Comparison of ENCODE assay signal across 1 cellular context in the genomic region with DNA sequence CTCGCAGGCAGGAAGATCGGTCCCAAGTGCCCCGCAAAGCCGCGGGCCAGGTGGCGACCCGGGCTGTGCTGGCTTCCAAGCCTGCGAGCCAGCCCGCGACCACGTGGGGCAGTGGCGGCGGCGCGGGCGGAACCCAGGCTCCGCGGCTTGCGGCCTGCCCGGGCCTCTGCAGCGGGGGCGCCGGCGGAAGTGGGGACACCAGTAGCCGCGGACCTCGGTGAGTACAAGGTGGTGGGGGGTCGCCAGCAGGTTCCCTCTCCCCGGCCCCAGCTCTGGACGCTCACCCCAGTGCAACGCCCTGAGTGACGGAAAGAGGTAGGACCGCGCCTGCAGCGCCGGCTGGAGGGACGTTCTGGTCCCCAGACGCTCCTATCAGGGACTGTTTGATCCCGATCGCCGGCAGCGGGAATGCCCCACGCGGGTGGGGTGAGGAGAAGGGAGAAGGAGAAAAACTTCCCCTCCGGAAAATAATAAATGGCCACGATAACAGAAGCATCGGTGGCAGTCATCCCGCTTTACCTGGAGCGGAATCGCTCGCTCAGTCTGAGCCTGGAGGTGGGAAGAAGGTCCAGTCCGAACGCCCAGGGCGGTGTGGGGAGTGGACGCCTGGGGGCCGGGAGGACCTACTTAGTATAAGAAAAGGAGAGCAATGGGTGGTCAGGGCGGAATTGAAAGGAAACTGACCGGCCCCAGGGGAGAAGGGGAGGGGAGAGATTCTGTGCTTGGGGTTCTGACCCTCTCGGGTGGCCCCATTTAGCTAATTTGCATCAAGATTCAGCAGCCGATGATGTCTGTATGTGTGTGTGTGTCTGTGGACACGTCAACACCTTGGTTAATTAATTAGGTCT.
TF ChIP-seq lines count a peak whose summit lies in the region.

A gene with protein sequence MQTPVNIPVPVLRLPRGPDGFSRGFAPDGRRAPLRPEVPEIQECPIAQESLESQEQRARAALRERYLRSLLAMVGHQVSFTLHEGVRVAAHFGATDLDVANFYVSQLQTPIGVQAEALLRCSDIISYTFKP (plus strand): TSS at position 198 of the 848 bp plus-strand sequence. CDS start 10,855 bp downstream, outside the sequence.

TF ChIP-seq in HepG2, 621 proteins besides CTCF, POLR2A, EP300 and RAD21 (continued from another document and continues in another):
- TF ChIP-seq, protein P1, sequence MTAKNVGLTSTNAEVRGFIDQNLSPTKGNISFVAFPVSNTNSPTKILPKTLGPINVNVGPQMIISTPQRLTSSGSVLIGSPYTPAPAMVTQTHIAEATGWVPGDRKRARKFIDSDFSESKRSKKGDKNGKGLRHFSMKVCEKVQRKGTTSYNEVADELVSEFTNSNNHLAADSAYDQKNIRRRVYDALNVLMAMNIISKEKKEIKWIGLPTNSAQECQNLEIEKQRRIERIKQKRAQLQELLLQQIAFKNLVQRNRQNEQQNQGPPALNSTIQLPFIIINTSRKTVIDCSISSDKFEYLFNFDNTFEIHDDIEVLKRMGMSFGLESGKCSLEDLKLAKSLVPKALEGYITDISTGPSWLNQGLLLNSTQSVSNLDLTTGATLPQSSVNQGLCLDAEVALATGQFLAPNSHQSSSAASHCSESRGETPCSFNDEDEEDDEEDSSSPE (CRISPR knock-in tag; IDR thresholded peaks at IDR 0.05): peak; percentile 84
- TF ChIP-seq SMAD9 (CRISPR knock-in tag; IDR thresholded peaks at IDR 0.05) (no peak), SETDB1 (CRISPR knock-in tag; IDR thresholded peaks at IDR 0.05; ENCODE audit: borderline replicate concordance) (no peak), ATAD3A (CRISPR knock-in tag; IDR thresholded peaks at IDR 0.05) (no peak), ZSCAN29 (CRISPR knock-in tag; conservative IDR thresholded peaks at IDR 0.05) (no peak), TBL1XR1 (IDR thresholded peaks at IDR 0.05; ENCODE audit: borderline replicate concordance, low read length, partially characterized antibody) (no peak), ZNF205 (CRISPR knock-in tag; IDR thresholded peaks at IDR 0.05) (peak; percentile 81; the same call in 1 of the 2 replicates), KLF16 (CRISPR knock-in tag; IDR thresholded peaks at IDR 0.05) (peak in 1 of 2 experiments; percentile 94; a peak in 2 of 4 replicates), RARA (CRISPR knock-in tag; IDR thresholded peaks at IDR 0.05) (peak; percentile 27; the same call in 1 of the 2 replicates), ZNF749 (CRISPR knock-in tag; IDR thresholded peaks at IDR 0.05; ENCODE audit: borderline replicate concordance) (peak; percentile 88; the same call in 1 of the 2 replicates), ASH2L (IDR thresholded peaks at IDR 0.05; ENCODE audit: insufficient read length, low read depth, low read length) (peak; percentile 93), PTBP1 (IDR thresholded peaks at IDR 0.05; ENCODE audit: low read depth, low read length, poor library complexity, severe bottlenecking) (no peak), ZNF781 (CRISPR knock-in tag; IDR thresholded peaks at IDR 0.05; ENCODE audit: borderline replicate concordance, not compliant biosample characterization) (no peak), RXRA (CRISPR knock-in tag; IDR thresholded peaks at IDR 0.05) (peak; percentile 39; the same call in 1 of the 2 replicates), ZNF75D (CRISPR knock-in tag; IDR thresholded peaks at IDR 0.05; ENCODE audit: borderline replicate concordance) (no peak), KDM5B (CRISPR knock-in tag; IDR thresholded peaks at IDR 0.05; ENCODE audit: borderline replicate concordance) (peak; percentile 86; the same call in 1 of the 2 replicates), MATR3 (CRISPR knock-in tag; IDR thresholded peaks at IDR 0.05) (no peak), CHD2 (IDR thresholded peaks at IDR 0.05; ENCODE audit: low read depth, low read length) (no peak), ZNF333 (CRISPR knock-in tag; IDR thresholded peaks at IDR 0.05; ENCODE audit: borderline replicate concordance) (no peak), ZNF7 (CRISPR knock-in tag; IDR thresholded peaks at IDR 0.05) (no peak), ZZZ3 (CRISPR knock-in tag; IDR thresholded peaks at IDR 0.05; ENCODE audit: borderline replicate concordance) (no peak; the same call in 1 of the 2 replicates), ZBTB20 (CRISPR knock-in tag; IDR thresholded peaks at IDR 0.05; ENCODE audit: borderline replicate concordance, low read depth) (no peak; the same call in 1 of the 2 replicates), ATF7-NPFF (CRISPR knock-in tag; IDR thresholded peaks at IDR 0.05; ENCODE audit: low read depth) (peak; percentile 96), ZNF30 (CRISPR knock-in tag; IDR thresholded peaks at IDR 0.05) (no peak), HOXA7 (CRISPR knock-in tag; IDR thresholded peaks at IDR 0.05) (no peak), ZNF138 (CRISPR knock-in tag; IDR thresholded peaks at IDR 0.05; ENCODE audit: low read depth) (0 out of 2 replicates have a peak, but pooled peaks have one; percentile 79), FLYWCH1 (CRISPR knock-in tag; IDR thresholded peaks at IDR 0.05) (no peak), HDAC2 (CRISPR knock-in tag; IDR thresholded peaks at IDR 0.05) (peak; percentile 71), ZNF747 (CRISPR knock-in tag; IDR thresholded peaks at IDR 0.05; ENCODE audit: borderline replicate concordance) (no peak), ZKSCAN1 (IDR thresholded peaks at IDR 0.05; ENCODE audit: low read length) (peak; percentile 62; the same call in 1 of the 2 replicates), NPAS2 (CRISPR knock-in tag; IDR thresholded peaks at IDR 0.05; ENCODE audit: borderline replicate concordance) (no peak), FOXK1 (CRISPR knock-in tag; IDR thresholded peaks at IDR 0.05; ENCODE audit: borderline replicate concordance, low read depth) (peak; percentile 48; the same call in 1 of the 2 replicates), ZNF678 (CRISPR knock-in tag; IDR thresholded peaks at IDR 0.05) (no peak)
- TF ChIP-seq, protein P2, sequence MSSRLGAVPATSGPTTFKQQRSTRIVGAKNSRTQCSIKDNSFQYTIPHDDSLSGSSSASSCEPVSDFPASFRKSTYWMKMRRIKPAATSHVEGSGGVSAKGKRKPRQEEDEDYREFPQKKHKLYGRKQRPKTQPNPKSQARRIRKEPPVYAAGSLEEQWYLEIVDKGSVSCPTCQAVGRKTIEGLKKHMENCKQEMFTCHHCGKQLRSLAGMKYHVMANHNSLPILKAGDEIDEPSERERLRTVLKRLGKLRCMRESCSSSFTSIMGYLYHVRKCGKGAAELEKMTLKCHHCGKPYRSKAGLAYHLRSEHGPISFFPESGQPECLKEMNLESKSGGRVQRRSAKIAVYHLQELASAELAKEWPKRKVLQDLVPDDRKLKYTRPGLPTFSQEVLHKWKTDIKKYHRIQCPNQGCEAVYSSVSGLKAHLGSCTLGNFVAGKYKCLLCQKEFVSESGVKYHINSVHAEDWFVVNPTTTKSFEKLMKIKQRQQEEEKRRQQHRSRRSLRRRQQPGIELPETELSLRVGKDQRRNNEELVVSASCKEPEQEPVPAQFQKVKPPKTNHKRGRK (CRISPR knock-in tag; IDR thresholded peaks at IDR 0.05): no peak
- TF ChIP-seq, protein P3, sequence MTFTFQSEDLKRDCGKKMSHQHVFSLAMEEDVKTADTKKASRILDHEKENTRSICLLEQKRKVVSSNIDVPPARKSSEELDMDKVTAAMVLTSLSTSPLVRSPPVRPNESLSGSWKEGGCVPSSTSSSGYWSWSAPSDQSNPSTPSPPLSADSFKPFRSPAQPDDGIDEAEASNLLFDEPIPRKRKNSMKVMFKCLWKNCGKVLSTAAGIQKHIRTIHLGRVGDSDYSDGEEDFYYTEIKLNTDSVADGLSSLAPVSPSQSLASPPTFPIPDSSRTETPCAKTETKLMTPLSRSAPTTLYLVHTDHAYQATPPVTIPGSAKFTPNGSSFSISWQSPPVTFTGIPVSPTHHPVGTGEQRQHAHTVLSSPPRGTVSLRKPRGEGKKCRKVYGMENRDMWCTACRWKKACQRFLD (CRISPR knock-in tag; IDR thresholded peaks at IDR 0.05; ENCODE audit: borderline replicate concordance): peak; percentile 28; the same call in 1 of the 2 replicates
- TF ChIP-seq, protein P4, sequence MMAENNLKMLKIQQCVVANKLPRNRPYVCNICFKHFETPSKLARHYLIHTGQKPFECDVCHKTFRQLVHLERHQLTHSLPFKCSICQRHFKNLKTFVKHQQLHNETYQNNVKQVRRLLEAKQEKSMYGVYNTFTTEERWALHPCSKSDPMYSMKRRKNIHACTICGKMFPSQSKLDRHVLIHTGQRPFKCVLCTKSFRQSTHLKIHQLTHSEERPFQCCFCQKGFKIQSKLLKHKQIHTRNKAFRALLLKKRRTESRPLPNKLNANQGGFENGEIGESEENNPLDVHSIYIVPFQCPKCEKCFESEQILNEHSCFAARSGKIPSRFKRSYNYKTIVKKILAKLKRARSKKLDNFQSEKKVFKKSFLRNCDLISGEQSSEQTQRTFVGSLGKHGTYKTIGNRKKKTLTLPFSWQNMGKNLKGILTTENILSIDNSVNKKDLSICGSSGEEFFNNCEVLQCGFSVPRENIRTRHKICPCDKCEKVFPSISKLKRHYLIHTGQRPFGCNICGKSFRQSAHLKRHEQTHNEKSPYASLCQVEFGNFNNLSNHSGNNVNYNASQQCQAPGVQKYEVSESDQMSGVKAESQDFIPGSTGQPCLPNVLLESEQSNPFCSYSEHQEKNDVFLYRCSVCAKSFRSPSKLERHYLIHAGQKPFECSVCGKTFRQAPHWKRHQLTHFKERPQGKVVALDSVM (CRISPR knock-in tag; IDR thresholded peaks at IDR 0.05): peak; percentile 73
- TF ChIP-seq, protein P5, sequence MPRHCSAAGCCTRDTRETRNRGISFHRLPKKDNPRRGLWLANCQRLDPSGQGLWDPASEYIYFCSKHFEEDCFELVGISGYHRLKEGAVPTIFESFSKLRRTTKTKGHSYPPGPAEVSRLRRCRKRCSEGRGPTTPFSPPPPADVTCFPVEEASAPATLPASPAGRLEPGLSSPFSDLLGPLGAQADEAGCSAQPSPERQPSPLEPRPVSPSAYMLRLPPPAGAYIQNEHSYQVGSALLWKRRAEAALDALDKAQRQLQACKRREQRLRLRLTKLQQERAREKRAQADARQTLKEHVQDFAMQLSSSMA (CRISPR knock-in tag; IDR thresholded peaks at IDR 0.05): 0 out of 2 replicates have a peak, but pooled peaks have one; percentile 68
- TF ChIP-seq, protein P6, sequence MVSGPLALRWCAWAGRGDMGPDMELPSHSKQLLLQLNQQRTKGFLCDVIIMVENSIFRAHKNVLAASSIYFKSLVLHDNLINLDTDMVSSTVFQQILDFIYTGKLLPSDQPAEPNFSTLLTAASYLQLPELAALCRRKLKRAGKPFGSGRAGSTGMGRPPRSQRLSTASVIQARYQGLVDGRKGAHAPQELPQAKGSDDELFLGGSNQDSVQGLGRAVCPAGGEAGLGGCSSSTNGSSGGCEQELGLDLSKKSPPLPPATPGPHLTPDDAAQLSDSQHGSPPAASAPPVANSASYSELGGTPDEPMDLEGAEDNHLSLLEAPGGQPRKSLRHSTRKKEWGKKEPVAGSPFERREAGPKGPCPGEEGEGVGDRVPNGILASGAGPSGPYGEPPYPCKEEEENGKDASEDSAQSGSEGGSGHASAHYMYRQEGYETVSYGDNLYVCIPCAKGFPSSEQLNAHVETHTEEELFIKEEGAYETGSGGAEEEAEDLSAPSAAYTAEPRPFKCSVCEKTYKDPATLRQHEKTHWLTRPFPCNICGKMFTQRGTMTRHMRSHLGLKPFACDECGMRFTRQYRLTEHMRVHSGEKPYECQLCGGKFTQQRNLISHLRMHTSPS (CRISPR knock-in tag; IDR thresholded peaks at IDR 0.05; ENCODE audit: low read depth): no peak; the same call in 1 of the 2 replicates
- TF ChIP-seq, protein P7, sequence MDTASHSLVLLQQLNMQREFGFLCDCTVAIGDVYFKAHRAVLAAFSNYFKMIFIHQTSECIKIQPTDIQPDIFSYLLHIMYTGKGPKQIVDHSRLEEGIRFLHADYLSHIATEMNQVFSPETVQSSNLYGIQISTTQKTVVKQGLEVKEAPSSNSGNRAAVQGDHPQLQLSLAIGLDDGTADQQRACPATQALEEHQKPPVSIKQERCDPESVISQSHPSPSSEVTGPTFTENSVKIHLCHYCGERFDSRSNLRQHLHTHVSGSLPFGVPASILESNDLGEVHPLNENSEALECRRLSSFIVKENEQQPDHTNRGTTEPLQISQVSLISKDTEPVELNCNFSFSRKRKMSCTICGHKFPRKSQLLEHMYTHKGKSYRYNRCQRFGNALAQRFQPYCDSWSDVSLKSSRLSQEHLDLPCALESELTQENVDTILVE (CRISPR knock-in tag; IDR thresholded peaks at IDR 0.05): peak; percentile 85; the same call in 1 of the 2 replicates
- TF ChIP-seq, protein P8, sequence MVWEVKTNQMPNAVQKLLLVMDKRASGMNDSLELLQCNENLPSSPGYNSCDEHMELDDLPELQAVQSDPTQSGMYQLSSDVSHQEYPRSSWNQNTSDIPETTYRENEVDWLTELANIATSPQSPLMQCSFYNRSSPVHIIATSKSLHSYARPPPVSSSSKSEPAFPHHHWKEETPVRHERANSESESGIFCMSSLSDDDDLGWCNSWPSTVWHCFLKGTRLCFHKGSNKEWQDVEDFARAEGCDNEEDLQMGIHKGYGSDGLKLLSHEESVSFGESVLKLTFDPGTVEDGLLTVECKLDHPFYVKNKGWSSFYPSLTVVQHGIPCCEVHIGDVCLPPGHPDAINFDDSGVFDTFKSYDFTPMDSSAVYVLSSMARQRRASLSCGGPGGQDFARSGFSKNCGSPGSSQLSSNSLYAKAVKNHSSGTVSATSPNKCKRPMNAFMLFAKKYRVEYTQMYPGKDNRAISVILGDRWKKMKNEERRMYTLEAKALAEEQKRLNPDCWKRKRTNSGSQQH (CRISPR knock-in tag; IDR thresholded peaks at IDR 0.05; ENCODE audit: low read depth): peak; percentile 94
- TF ChIP-seq, protein P9, sequence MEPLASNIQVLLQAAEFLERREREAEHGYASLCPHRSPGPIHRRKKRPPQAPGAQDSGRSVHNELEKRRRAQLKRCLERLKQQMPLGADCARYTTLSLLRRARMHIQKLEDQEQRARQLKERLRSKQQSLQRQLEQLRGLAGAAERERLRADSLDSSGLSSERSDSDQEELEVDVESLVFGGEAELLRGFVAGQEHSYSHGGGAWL (CRISPR knock-in tag; IDR thresholded peaks at IDR 0.05): peak; percentile 96
- TF ChIP-seq, protein P10, sequence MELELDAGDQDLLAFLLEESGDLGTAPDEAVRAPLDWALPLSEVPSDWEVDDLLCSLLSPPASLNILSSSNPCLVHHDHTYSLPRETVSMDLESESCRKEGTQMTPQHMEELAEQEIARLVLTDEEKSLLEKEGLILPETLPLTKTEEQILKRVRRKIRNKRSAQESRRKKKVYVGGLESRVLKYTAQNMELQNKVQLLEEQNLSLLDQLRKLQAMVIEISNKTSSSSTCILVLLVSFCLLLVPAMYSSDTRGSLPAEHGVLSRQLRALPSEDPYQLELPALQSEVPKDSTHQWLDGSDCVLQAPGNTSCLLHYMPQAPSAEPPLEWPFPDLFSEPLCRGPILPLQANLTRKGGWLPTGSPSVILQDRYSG (CRISPR knock-in tag; IDR thresholded peaks at IDR 0.05): peak; percentile 96
- TF ChIP-seq, protein P11, sequence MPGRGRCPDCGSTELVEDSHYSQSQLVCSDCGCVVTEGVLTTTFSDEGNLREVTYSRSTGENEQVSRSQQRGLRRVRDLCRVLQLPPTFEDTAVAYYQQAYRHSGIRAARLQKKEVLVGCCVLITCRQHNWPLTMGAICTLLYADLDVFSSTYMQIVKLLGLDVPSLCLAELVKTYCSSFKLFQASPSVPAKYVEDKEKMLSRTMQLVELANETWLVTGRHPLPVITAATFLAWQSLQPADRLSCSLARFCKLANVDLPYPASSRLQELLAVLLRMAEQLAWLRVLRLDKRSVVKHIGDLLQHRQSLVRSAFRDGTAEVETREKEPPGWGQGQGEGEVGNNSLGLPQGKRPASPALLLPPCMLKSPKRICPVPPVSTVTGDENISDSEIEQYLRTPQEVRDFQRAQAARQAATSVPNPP (CRISPR knock-in tag; IDR thresholded peaks at IDR 0.05): peak; percentile 79; the same call in 1 of the 2 replicates
